Comparison of ENCODE assay signal across 8 cellular contexts in genomic region chr13:110644892-110645521, GRCh38. TPM values are rescaled to one million over a fixed set of nuclear protein-coding genes. Genes with fewer than 3 reads are reported as not detected.
DNase-seq lines count a peak whose midpoint lies in the region; ATAC-seq and TF ChIP-seq lines count a peak whose summit lies in the region.

No MANE protein-coding gene starts in this region.

- H3K4me1 ChIP-seq in DND-41 (ENCODE audit: insufficient read depth, low read length): no peaks in the 10 kb centered on the region
- no peaks in the 10 kb centered on the region for H3K4me1 ChIP-seq in colonic mucosa
- H3K4me1 ChIP-seq in left lung: peaks cover 7 to 13% of the 10 kb centered on the region in 2 donors

- H3K9ac ChIP-seq in DND-41 (ENCODE audit: low read depth, low read length) (no peak overlapping the region), colonic mucosa (ENCODE audit: low read depth in 2 of 2, low read length in 2 of 2) (no peak overlapping the region)

- TF ChIP-seq CTCF in DND-41 (IDR thresholded peaks at IDR 0.05; ENCODE audit: borderline replicate concordance, extremely low read depth, low read length, poor library complexity, severe bottlenecking) (peak; percentile 22), colonic mucosa (IDR thresholded peaks at IDR 0.05) (peak; percentile 18), left lung (IDR thresholded peaks at IDR 0.05) (peak in 1 of 2 donors; percentile 10)

- H3K27me3 ChIP-seq in DND-41 (ENCODE audit: insufficient read depth, low read length, poor library complexity): no peaks in the 10 kb centered on the region
- H3K27me3 ChIP-seq in colonic mucosa: no peaks in the 10 kb centered on the region
- no peaks in the 10 kb centered on the region for H3K27me3 ChIP-seq in left lung

- no peak overlapping the region for H3K4me2 ChIP-seq in DND-41 (ENCODE audit: insufficient read depth, low read length)

- H3K9me3 ChIP-seq in DND-41 (ENCODE audit: insufficient read depth, low read length, severe bottlenecking) (no peaks in the 10 kb centered on the region), colonic mucosa (no peaks in the 10 kb centered on the region), left lung (no peaks in the 10 kb centered on the region)

- peaks cover 28% of the 10 kb centered on the region for H4K20me1 ChIP-seq in DND-41 (ENCODE audit: insufficient read depth, low read length)

- peak; percentile 39 for DNase-seq in DND-41
- DNase-seq in SW480 (ENCODE audit: low spot score): peak; percentile 86
- DNase-seq in colonic mucosa: peak; percentile 41
- peak; percentile 70 to 87 for DNase-seq in left lung
- peak; percentile 6 for DNase-seq in stimulated activated CD8-positive, alpha-beta memory T cell treated with anti-CD3 and anti-CD28 coated beads, Interleukin-4, amount 100 ng/mL, for 24 hours (ENCODE audit: low read depth)
- no peak for DNase-seq in NCI-H146 (lab: John Stamatoyannopoulos, UW)

- ATAC-seq in DND-41 (ENCODE audit: insufficient read depth, low read depth) (peak; percentile 49), GM19467 (IDR thresholded peaks at IDR 0.05; ENCODE audit: unreplicated experiment) (peak; percentile 73), HG03565 (IDR thresholded peaks at IDR 0.05; ENCODE audit: unreplicated experiment) (peak; percentile 65), left lung (peak; percentile 89)

- no peaks in the 10 kb centered on the region for H3K79me2 ChIP-seq in DND-41 (ENCODE audit: insufficient read depth, low read length)

- no peak overlapping the region for H2AFZ ChIP-seq in DND-41 (ENCODE audit: low read depth, low read length)

- H3K4me3 ChIP-seq in DND-41 (ENCODE audit: low read depth in 1 of 2, low read length in 2 of 2) (no peak overlapping the region), colonic mucosa (no peak overlapping the region), left lung (no peak overlapping the region)

- no peak overlapping the region for H3K27ac ChIP-seq in DND-41 (ENCODE audit: low read length)
- no peak overlapping the region for H3K27ac ChIP-seq in colonic mucosa
- no peak overlapping the region for H3K27ac ChIP-seq in left lung

- H3K36me3 ChIP-seq in DND-41 (ENCODE audit: insufficient read depth, low read length): peaks cover 81% of the 10 kb centered on the region
- no peaks in the 10 kb centered on the region for H3K36me3 ChIP-seq in colonic mucosa
- H3K36me3 ChIP-seq in left lung: peaks cover 0 to 92% of the 10 kb centered on the region in 2 donors

- intact Hi-C loops in colonic mucosa (cut with DNase I): no loop called here
- intact Hi-C loops in left lung (cut with DNase I): no loop called here

RNA-seq across cellular contexts. Expression of gene NAXD, which starts 29.7 kb away (rescaled TPM):
- total RNA-seq in colonic mucosa (10 to 100 TPM; 36.7 to 40.4 TPM), left lung (10 to 100 TPM; 25.3 to 35.5 TPM)
